ENCODE assay signal across 26 cellular contexts in genomic region chrX:38895775-38896174, GRCh38.
DNase-seq lines count a peak whose midpoint lies in the region; ATAC-seq, FAIRE-seq and TF ChIP-seq lines count a peak whose summit lies in the region.
"Had no signal": no experiment of that assay in that cellular context is flagged by ENCODE, and none has a peak within 500 bp of the region (broad histone marks: within the 10 kb centered on the region; RNA-seq: fewer than 3 reads in every experiment).

No MANE protein-coding gene starts in this region.

- POLR2A ChIA-PET in HepG2 (lab: Yijun Ruan, JAX): no interaction called here

- in situ Hi-C loops in HepG2 (cut with HindIII; ENCODE audit: extremely low pct_ligation_motif_present, low pct_unique_long_range_greater_than_20kb): no loop called here

- no peaks in the 10 kb centered on the region for H3K79me2 ChIP-seq in HepG2 (ENCODE audit: insufficient read depth, low read length)
- H3K79me2 ChIP-seq in OCI-LY1 (ENCODE audit: insufficient read depth, low read length): no peaks in the 10 kb centered on the region

- DNase-seq in HepG2 (ENCODE audit: low spot score) (no peak), right lobe of liver (no peak), kidney glomerular epithelial cell (lab: John Stamatoyannopoulos, UW) (no peak), occipital lobe (lab: John Stamatoyannopoulos, UW) (no peak), NCI-H524 treated with DMSO at 0.1 percent for 48 hours (lab: John Stamatoyannopoulos, UW) (no peak)
- DNase-seq: 8988T; ACHN; BE2C; C1 segment of cervical spinal cord; CD4-positive, alpha-beta memory T cell; CD4-positive, CD25-positive, alpha-beta regulatory T cell; CD8-positive, alpha-beta memory T cell; COR-L47; DMS 273 treated with DMSO at 0.1 percent for 48 hours; DMS153; DMS53; DMS79; DND-41; EL; GDM1 had no signal

- TF ChIP-seq CTCF in liver (IDR thresholded peaks at IDR 0.05; ENCODE audit: low read depth, low read length, missing input control): no peak
- TF ChIP-seq CTCF in HepG2 (CRISPR knock-in tag; IDR thresholded peaks at IDR 0.05): no peak
- no peak for TF ChIP-seq CTCF in OCI-LY1 (IDR thresholded peaks at IDR 0.05; ENCODE audit: low read length)
- no peak for TF ChIP-seq CTCF in right lobe of liver (IDR thresholded peaks at IDR 0.05)

- no peak for ATAC-seq in HepG2
- peak; percentile 28 to 73 (median 57) for ATAC-seq in right lobe of liver
- ATAC-seq: GM12878 had no signal

- H4K20me1 ChIP-seq in HepG2 (ENCODE audit: insufficient read depth, low read length) (no peaks in the 10 kb centered on the region), OCI-LY1 (ENCODE audit: insufficient read depth, low read length) (no peaks in the 10 kb centered on the region)
- H4K20me1 ChIP-seq: BLaER1 had no signal

- H3K4me1 ChIP-seq in liver (ENCODE audit: control insufficient read depth in 4 of 4, insufficient read depth in 4 of 4, low read length in 3 of 4) (peaks cover 3 to 10% (median 4%) of the 10 kb centered on the region in 4 donors), HepG2 (ENCODE audit: insufficient read depth, low read length) (peaks cover 16% of the 10 kb centered on the region), OCI-LY1 (ENCODE audit: insufficient read depth, low read length, severe bottlenecking) (peaks cover 83% of the 10 kb centered on the region), right lobe of liver (peaks cover 0 to 10% (median 0%) of the 10 kb centered on the region in 4 donors)
- H3K4me1 ChIP-seq: BE2C had no signal

- no peak overlapping the region for H3K27ac ChIP-seq in liver (ENCODE audit: low read depth in 1 of 2, low read length in 2 of 2)
- no peak overlapping the region for H3K27ac ChIP-seq in HepG2 (ENCODE audit: extremely low read length, insufficient read depth, low read length)
- peak overlapping the region; percentile 63 for H3K27ac ChIP-seq in OCI-LY1 (ENCODE audit: low read depth, low read length, poor library complexity, severe bottlenecking)
- no peak overlapping the region for H3K27ac ChIP-seq in right lobe of liver
- H3K27ac ChIP-seq: BLaER1 had no signal

- no peak overlapping the region for H3K4me3 ChIP-seq in liver (ENCODE audit: low read depth in 1 of 3, low read length in 3 of 3)
- H3K4me3 ChIP-seq in HepG2 (replicated peaks in 1 of 3; ENCODE audit: insufficient read depth in 1 of 3, low read depth in 2 of 3, low read length in 3 of 3): no peak overlapping the region
- no peak overlapping the region for H3K4me3 ChIP-seq in OCI-LY1 (ENCODE audit: low read depth, low read length, poor library complexity, severe bottlenecking)
- no peak overlapping the region for H3K4me3 ChIP-seq in right lobe of liver
- H3K4me3 ChIP-seq: BLaER1, GM12878 had no signal

- H3K4me2 ChIP-seq in HepG2 (ENCODE audit: low read depth, low read length) (no peak overlapping the region), OCI-LY1 (ENCODE audit: low read length) (no peak overlapping the region)
- H3K4me2 ChIP-seq: BLaER1 had no signal

- BruUV-seq in HepG2 (replicated peaks; lab: Mats Ljungman, UMichigan): no TSS peak

- TF ChIP-seq EP300 in HepG2 (IDR thresholded peaks at IDR 0.05; ENCODE audit: low read depth in 2 of 2, low read length in 2 of 2) (no peak), HepG2 (CRISPR knock-in tag; IDR thresholded peaks at IDR 0.05; ENCODE audit: borderline replicate concordance) (no peak)

- no peak overlapping the region for H2AFZ ChIP-seq in HepG2 (ENCODE audit: low read length)
- no peak overlapping the region for H2AFZ ChIP-seq in OCI-LY1 (ENCODE audit: low read length)

- H3K9me3 ChIP-seq in liver (ENCODE audit: control insufficient read depth in 4 of 4, low read length in 3 of 4) (no peaks in the 10 kb centered on the region), HepG2 (ENCODE audit: low read length) (no peaks in the 10 kb centered on the region), OCI-LY1 (ENCODE audit: low read length) (no peaks in the 10 kb centered on the region), right lobe of liver (no peaks in the 10 kb centered on the region)
- H3K9me3 ChIP-seq: BE2C, BLaER1 had no signal

- H3K27me3 ChIP-seq in liver (ENCODE audit: control insufficient read depth in 4 of 4, insufficient read depth in 4 of 4, low read length in 3 of 4) (no peaks in the 10 kb centered on the region), HepG2 (ENCODE audit: control insufficient read depth in 1 of 2, insufficient read depth in 2 of 2, low read length in 2 of 2) (no peaks in the 10 kb centered on the region), OCI-LY1 (ENCODE audit: insufficient read depth, low read length) (no peaks in the 10 kb centered on the region), right lobe of liver (no peaks in the 10 kb centered on the region)
- H3K27me3 ChIP-seq: BE2C, BLaER1 had no signal

- CTCF ChIA-PET in HepG2 (lab: Yijun Ruan, JAX; ENCODE audit: low intra/inter-chr PET ratio, low total read pairs): no interaction called here

- peak in 1 of 2 donors; percentile 20 for TF ChIP-seq RAD21 in liver (IDR thresholded peaks at IDR 0.05)
- TF ChIP-seq RAD21 in HepG2 (CRISPR knock-in tag; IDR thresholded peaks at IDR 0.05): no peak

- TF ChIP-seq POLR2A in HepG2 (IDR thresholded peaks at IDR 0.05; ENCODE audit: insufficient read depth in 1 of 2, low read depth in 2 of 2, low read length in 2 of 2) (no peak), right lobe of liver (IDR thresholded peaks at IDR 0.05) (no peak)

- 81% methylated on average over 1 of the region's 1 CpG for WGBS in liver
- no CpG with 5 or more reads among the region's 1 CpG for WGBS in HepG2 (ENCODE audit: low lambda C conversion rate)
- 0% methylated on average over 1 of the region's 1 CpG for WGBS in right lobe of liver (ENCODE audit: insufficient coverage, low coverage, low lambda C conversion rate, missing lambda C conversion rate)

- no peaks in the 10 kb centered on the region for H3F3A ChIP-seq in OCI-LY1 (ENCODE audit: insufficient read depth, low read length)

- H3K36me3 ChIP-seq in liver (ENCODE audit: control insufficient read depth in 4 of 4, insufficient read depth in 3 of 4, low read depth in 1 of 4, low read length in 3 of 4) (no peaks in the 10 kb centered on the region), HepG2 (replicated peaks in 1 of 2; ENCODE audit: control insufficient read depth in 1 of 2, insufficient read depth in 2 of 2, low read length in 2 of 2) (no peaks in the 10 kb centered on the region), OCI-LY1 (ENCODE audit: insufficient read depth, low read length) (no peaks in the 10 kb centered on the region), right lobe of liver (no peaks in the 10 kb centered on the region)
- H3K36me3 ChIP-seq: BE2C, BLaER1 had no signal

- no peak for FAIRE-seq in HepG2 (lab: Jason Lieb, UNC)
- FAIRE-seq: A204.1, GM12878, GM12892 had no signal

- H3K9me2 ChIP-seq in OCI-LY1 (ENCODE audit: low read depth, low read length): no peaks in the 10 kb centered on the region

- intact Hi-C loops in HepG2 (cut with micrococcal nuclease; ENCODE audit: unreplicated experiment): no loop called here
- intact Hi-C loops in right lobe of liver (cut with DNase I): no loop called here

- no peak overlapping the region for H3K9ac ChIP-seq in liver (ENCODE audit: low read depth in 1 of 2, low read length in 2 of 2)
- no peak overlapping the region for H3K9ac ChIP-seq in HepG2 (ENCODE audit: insufficient read depth, low read depth, low read length)
- no peak overlapping the region; the same call in 1 of the 2 replicates for H3K9ac ChIP-seq in OCI-LY1 (ENCODE audit: low read length)
- H3K9ac ChIP-seq: BLaER1 had no signal

TF ChIP-seq in liver, 16 proteins besides CTCF, POLR2A, EP300 and RAD21 (continues in another document):
- peak; percentile 49 for TF ChIP-seq NR2F2 (IDR thresholded peaks at IDR 0.05)
- TF ChIP-seq JUND (IDR thresholded peaks at IDR 0.05): no peak
- no peak for TF ChIP-seq GABPA (IDR thresholded peaks at IDR 0.05 in 1 of 2, conservative IDR thresholded peaks at IDR 0.05 in 1 of 2)
- TF ChIP-seq HNF4A (conservative IDR thresholded peaks at IDR 0.05): peak; percentile 44 to 73
- TF ChIP-seq HNF4G (IDR thresholded peaks at IDR 0.05): peak; percentile 10
- TF ChIP-seq SP1 (IDR thresholded peaks at IDR 0.05): peak; percentile 37

TF ChIP-seq in HepG2, 621 proteins besides CTCF, POLR2A, EP300 and RAD21:
- TF ChIP-seq MTF2 (CRISPR knock-in tag; IDR thresholded peaks at IDR 0.05; ENCODE audit: borderline replicate concordance): no peak
- no peak for TF ChIP-seq KLF15 (CRISPR knock-in tag; IDR thresholded peaks at IDR 0.05; ENCODE audit: borderline replicate concordance)
- no peak for TF ChIP-seq ZFY (CRISPR knock-in tag; IDR thresholded peaks at IDR 0.05)
- no peak for TF ChIP-seq NAIF1 (CRISPR knock-in tag; IDR thresholded peaks at IDR 0.05; ENCODE audit: borderline replicate concordance)
- TF ChIP-seq PHF5A (CRISPR knock-in tag; IDR thresholded peaks at IDR 0.05; ENCODE audit: low read depth, unreplicated experiment): no peak
- TF ChIP-seq NFYC (CRISPR knock-in tag; IDR thresholded peaks at IDR 0.05): no peak
- no peak for TF ChIP-seq MAZ (IDR thresholded peaks at IDR 0.05; ENCODE audit: borderline replicate concordance, low read depth, low read length)
- no peak for TF ChIP-seq MAZ (CRISPR knock-in tag; IDR thresholded peaks at IDR 0.05; ENCODE audit: low read depth)
